In genomic region chr5:178895615-178896571, GRCh38 we compare ENCODE assay signal across 8 cellular contexts. TPM values are rescaled to one million over a fixed set of nuclear protein-coding genes. Genes with fewer than 3 reads are reported as not detected.
A peak's percentile ranks its signal among the peaks of the same experiment; 100 is the strongest.
DNase-seq lines count a peak whose midpoint lies in the region; ATAC-seq and TF ChIP-seq lines count a peak whose summit lies in the region.

Gene ZFP2 (plus strand): TSS chr5:178895913. CDS start chr5:178931314, 35,401 bp downstream.

- H3K4me3 ChIP-seq in SJSA1 (peak within 1 kb of the TSS; percentile 42), astrocyte of the spinal cord (ENCODE audit: low read depth, low read length) (peak within 1 kb of the TSS; percentile 74), prostate gland (peak within 1 kb of the TSS; percentile 73 to 76)

- ATAC-seq in GM21717 (IDR thresholded peaks at IDR 0.05; ENCODE audit: unreplicated experiment) = no peak
- no peak for ATAC-seq in HG03097 (IDR thresholded peaks at IDR 0.05; ENCODE audit: low FRiP score, unreplicated experiment)

- DNase-seq in AG20443 (ENCODE audit: low spot score) (peak; percentile 86), HEK293T (ENCODE audit: extremely low spot score) (peak; percentile 76), SJSA1 (ENCODE audit: low read depth in 1 of 2, low spot score in 2 of 2) (peak in 1 of 2 experiments; percentile 26), astrocyte of the spinal cord (ENCODE audit: low read depth, low spot score) (peak; percentile 59), hypothalamus (lab: John Stamatoyannopoulos, UW) (peak in 47 of 51 donors; percentile 3 to 78 (median 53)), prostate gland (ENCODE audit: low spot score) (peak; percentile 60)

- H3K27ac ChIP-seq in SJSA1 (no peak within 1 kb of the TSS), prostate gland (peak within 1 kb of the TSS; percentile 74 to 76)

- TF ChIP-seq CTCF in astrocyte of the spinal cord (IDR thresholded peaks at IDR 0.05; ENCODE audit: low read depth, low read length) = no peak
- TF ChIP-seq CTCF in prostate gland (IDR thresholded peaks at IDR 0.05) = no peak

- intact Hi-C loops in prostate gland (cut with DNase I) = no loop called here

- in situ Hi-C loops in astrocyte of the spinal cord (cut with HindIII; ENCODE audit: low sequenced_read_pairs) = no loop called here

- 0 out of 2 replicates have a peak, but pooled peaks cover 4% of the 10 kb centered on the region for H3K27me3 ChIP-seq in SJSA1 (replicated peaks)
- H3K27me3 ChIP-seq in prostate gland (replicated peaks; ENCODE audit: insufficient read depth) = no peaks in the 10 kb centered on the region

- CTCF ChIA-PET in HEK293T (lab: Yijun Ruan, JAX) = no interaction called here

- POLR2A ChIA-PET in HEK293T (lab: Yijun Ruan, JAX) = no interaction called here

- H3K36me3 ChIP-seq in SJSA1 = no peaks in the 10 kb centered on the region
- no peaks in the 10 kb centered on the region for H3K36me3 ChIP-seq in prostate gland

- 2% methylated on average over 68 of the region's 79 CpGs for WGBS in prostate gland

- peaks cover 6% of the 10 kb centered on the region for H3K4me1 ChIP-seq in SJSA1 (replicated peaks)
- no peaks in the 10 kb centered on the region for H3K4me1 ChIP-seq in prostate gland (replicated peaks)

- no peak for TF ChIP-seq POLR2A in prostate gland (IDR thresholded peaks at IDR 0.05)

- H3K9me3 ChIP-seq in SJSA1 (replicated peaks) (peaks cover 27% of the 10 kb centered on the region), prostate gland (no peaks in the 10 kb centered on the region)

TF ChIP-seq in HEK293T, 16 proteins besides CTCF, POLR2A, EP300 and RAD21:
- no peak for TF ChIP-seq FOXA1 (IDR thresholded peaks at IDR 0.05)
- TF ChIP-seq L3MBTL2 (conservative IDR thresholded peaks at IDR 0.05) = peak; percentile 51

RNA-seq across cellular contexts. Expression of gene ZFP2, which starts in this region (rescaled TPM):
- total RNA-seq in SJSA1 (2014; rRNA removed; shearing (Covaris generic)) = not detected in 2 replicates
- 1 to 10 TPM; 4.5 to 5.5 TPM for total RNA-seq in prostate gland
